31 cellular contexts compared by ENCODE assay signal in genomic region chr4:20019310-20020015, GRCh38.
DNase-seq lines count a peak whose midpoint lies in the region; ATAC-seq and TF ChIP-seq lines count a peak whose summit lies in the region.
"Had no signal": no experiment of that assay in that cellular context is flagged by ENCODE, and none has a peak within 500 bp of the region (broad histone marks: within the 10 kb centered on the region; RNA-seq: fewer than 3 reads in every experiment).

No MANE protein-coding gene starts in this region.

- POLR2A ChIA-PET in T-cell (lab: Charles Lee): no interaction called here

- CTCF ChIA-PET in T-cell (lab: Charles Lee): no interaction called here

- in situ Hi-C loops in brain microvascular endothelial cell (cut with HindIII; ENCODE audit: low pct_ligation_motif_present, low sequenced_read_pairs): no loop called here

- ATAC-seq in T-cell (replicated peaks in 1 of 4): no peak
- ATAC-seq: activated CD8-positive, alpha-beta memory T cell treated with anti-CD3 and anti-CD28 coated beads, Interleukin-2, amount 10 ng/mL, durations not matched to agents 7 days and 5 days; GM12878; HepG2; left ventricle myocardium superior; right cardiac atrium; upper lobe of right lung had no signal

- DNase-seq in EH (ENCODE audit: low read depth): peak; percentile 19
- DNase-seq in M059J (ENCODE audit: low read depth): peak; percentile 63
- DNase-seq in brain microvascular endothelial cell: peak; percentile 21
- DNase-seq in kidney tubule cell (ENCODE audit: low spot score): peak; percentile 22
- no peak for DNase-seq in T-cell
- no peak for DNase-seq in NCI-H2227 (lab: John Stamatoyannopoulos, UW; ENCODE audit: unreplicated experiment)
- DNase-seq in activated T-cell treated with anti-CD3 and anti-CD28 coated beads, Interleukin-2, amount 50 U/mL, for 24 hours: no peak
- DNase-seq in GDM1 (lab: John Stamatoyannopoulos, UW): no peak
- DNase-seq: activated CD4-positive, alpha-beta T cell treated with anti-CD3 and anti-CD28 coated beads, Interleukin-2, amount 50 U/mL, for 4 hours; activated CD8-positive, alpha-beta memory T cell treated with anti-CD3 and anti-CD28 coated beads, Interleukin-2, amount 10 ng/mL, durations not matched to agents 7 days and 5 days; activated gamma-delta T cell treated with Interleukin-2 at 50 U/mL for 16 hours; activated naive CD8-positive, alpha-beta T cell treated with anti-CD3 and anti-CD28 coated beads, Interleukin-2, amount 10 ng/mL, durations not matched to agents 7 days and 5 days; activated T-cell treated with anti-CD3 and anti-CD28 coated beads, Interleukin-2, amount 50 U/mL, for 48 hours; CD4-positive, alpha-beta memory T cell; glutamatergic neuron; Karpas-422; left ventricle myocardium superior; mesendoderm; NCI-H1436 treated with DMSO at 0.1 percent for 48 hours; NCI-H446; right cardiac atrium; stimulated activated naive CD4-positive, alpha-beta T cell; upper lobe of right lung had no signal

- no peak overlapping the region for H3K27ac Mint-ChIP-seq in T-cell
- no peak overlapping the region for H3K27ac Mint-ChIP-seq in activated T-cell treated with anti-CD3 and anti-CD28 coated beads, Interleukin-2, amount 50 U/mL, for 24 hours
- H3K27ac Mint-ChIP-seq: activated CD8-positive, alpha-beta memory T cell treated with anti-CD3 and anti-CD28 coated beads, Interleukin-2, amount 10 ng/mL, durations not matched to agents 7 days and 5 days; activated naive CD8-positive, alpha-beta T cell treated with anti-CD3 and anti-CD28 coated beads, Interleukin-2, amount 10 ng/mL, durations not matched to agents 7 days and 5 days; CD4-positive, alpha-beta memory T cell had no signal

- no peaks in the 10 kb centered on the region for H3K36me3 Mint-ChIP-seq in T-cell
- H3K36me3 Mint-ChIP-seq in activated T-cell treated with anti-CD3 and anti-CD28 coated beads, Interleukin-2, amount 50 U/mL, for 24 hours (ENCODE audit: low read depth): no peaks in the 10 kb centered on the region
- H3K36me3 Mint-ChIP-seq: activated CD8-positive, alpha-beta memory T cell treated with anti-CD3 and anti-CD28 coated beads, Interleukin-2, amount 10 ng/mL, durations not matched to agents 7 days and 5 days; activated naive CD8-positive, alpha-beta T cell treated with anti-CD3 and anti-CD28 coated beads, Interleukin-2, amount 10 ng/mL, durations not matched to agents 7 days and 5 days; CD4-positive, alpha-beta memory T cell had no signal

- no peaks in the 10 kb centered on the region for H3K36me3 ChIP-seq in brain microvascular endothelial cell (replicated peaks)
- H3K36me3 ChIP-seq: SJSA1, suprapubic skin, upper lobe of right lung had no signal

- peaks cover 0 to 7% (median 3%) of the 10 kb centered on the region in 3 donors for H3K9me3 Mint-ChIP-seq in T-cell
- H3K9me3 Mint-ChIP-seq in activated T-cell treated with anti-CD3 and anti-CD28 coated beads, Interleukin-2, amount 50 U/mL, for 24 hours: peaks cover 5% of the 10 kb centered on the region

- no peaks in the 10 kb centered on the region for H3K4me1 Mint-ChIP-seq in T-cell
- H3K4me1 Mint-ChIP-seq in activated T-cell treated with anti-CD3 and anti-CD28 coated beads, Interleukin-2, amount 50 U/mL, for 24 hours (ENCODE audit: low read depth): no peaks in the 10 kb centered on the region
- H3K4me1 Mint-ChIP-seq: activated CD8-positive, alpha-beta memory T cell treated with anti-CD3 and anti-CD28 coated beads, Interleukin-2, amount 10 ng/mL, durations not matched to agents 7 days and 5 days; activated naive CD8-positive, alpha-beta T cell treated with anti-CD3 and anti-CD28 coated beads, Interleukin-2, amount 10 ng/mL, durations not matched to agents 7 days and 5 days; CD4-positive, alpha-beta memory T cell had no signal

- TF ChIP-seq CTCF in brain microvascular endothelial cell (IDR thresholded peaks at IDR 0.05; ENCODE audit: low read depth, low read length, missing control alignments): no peak

- no peaks in the 10 kb centered on the region for H3K27me3 Mint-ChIP-seq in T-cell
- H3K27me3 Mint-ChIP-seq in activated T-cell treated with anti-CD3 and anti-CD28 coated beads, Interleukin-2, amount 50 U/mL, for 24 hours: no peaks in the 10 kb centered on the region
- H3K27me3 Mint-ChIP-seq: activated CD8-positive, alpha-beta memory T cell treated with anti-CD3 and anti-CD28 coated beads, Interleukin-2, amount 10 ng/mL, durations not matched to agents 7 days and 5 days; activated naive CD8-positive, alpha-beta T cell treated with anti-CD3 and anti-CD28 coated beads, Interleukin-2, amount 10 ng/mL, durations not matched to agents 7 days and 5 days; CD4-positive, alpha-beta memory T cell had no signal

- H3K4me3 ChIP-seq in brain microvascular endothelial cell (ENCODE audit: low read depth, low read length): no peak overlapping the region
- H3K4me3 ChIP-seq: GM12878, SJSA1, smooth muscle cell, suprapubic skin, upper lobe of right lung had no signal

- no peak overlapping the region for H3K4me3 Mint-ChIP-seq in T-cell
- no peak overlapping the region for H3K4me3 Mint-ChIP-seq in activated T-cell treated with anti-CD3 and anti-CD28 coated beads, Interleukin-2, amount 50 U/mL, for 24 hours
- H3K4me3 Mint-ChIP-seq: activated CD8-positive, alpha-beta memory T cell treated with anti-CD3 and anti-CD28 coated beads, Interleukin-2, amount 10 ng/mL, durations not matched to agents 7 days and 5 days; activated naive CD8-positive, alpha-beta T cell treated with anti-CD3 and anti-CD28 coated beads, Interleukin-2, amount 10 ng/mL, durations not matched to agents 7 days and 5 days; CD4-positive, alpha-beta memory T cell; neural crest cell had no signal

- H3K27ac ChIP-seq in brain microvascular endothelial cell: no peak overlapping the region
- H3K27ac ChIP-seq: HL-60, parathyroid adenoma, SJSA1, suprapubic skin, upper lobe of right lung had no signal

- no peaks in the 10 kb centered on the region for H3K27me3 ChIP-seq in brain microvascular endothelial cell (replicated peaks)
- H3K27me3 ChIP-seq: SJSA1, suprapubic skin, upper lobe of right lung had no signal

Comparison
In these comparisons a context has a peak if more than half of its experiments do, and no peak if none do; other contexts are left out.
1. DNase-seq: peak in EH (single experiment), M059J (single experiment), brain microvascular endothelial cell (single experiment) and kidney tubule cell (single experiment); none in T-cell (0 of 34), NCI-H2227 (single experiment), activated T-cell treated with anti-CD3 and anti-CD28 coated beads, Interleukin-2, amount 50 U/mL, for 24 hours (single experiment) and GDM1 (single experiment).